Comparison of ENCODE assay signal across 28 cellular contexts in the genomic region with DNA sequence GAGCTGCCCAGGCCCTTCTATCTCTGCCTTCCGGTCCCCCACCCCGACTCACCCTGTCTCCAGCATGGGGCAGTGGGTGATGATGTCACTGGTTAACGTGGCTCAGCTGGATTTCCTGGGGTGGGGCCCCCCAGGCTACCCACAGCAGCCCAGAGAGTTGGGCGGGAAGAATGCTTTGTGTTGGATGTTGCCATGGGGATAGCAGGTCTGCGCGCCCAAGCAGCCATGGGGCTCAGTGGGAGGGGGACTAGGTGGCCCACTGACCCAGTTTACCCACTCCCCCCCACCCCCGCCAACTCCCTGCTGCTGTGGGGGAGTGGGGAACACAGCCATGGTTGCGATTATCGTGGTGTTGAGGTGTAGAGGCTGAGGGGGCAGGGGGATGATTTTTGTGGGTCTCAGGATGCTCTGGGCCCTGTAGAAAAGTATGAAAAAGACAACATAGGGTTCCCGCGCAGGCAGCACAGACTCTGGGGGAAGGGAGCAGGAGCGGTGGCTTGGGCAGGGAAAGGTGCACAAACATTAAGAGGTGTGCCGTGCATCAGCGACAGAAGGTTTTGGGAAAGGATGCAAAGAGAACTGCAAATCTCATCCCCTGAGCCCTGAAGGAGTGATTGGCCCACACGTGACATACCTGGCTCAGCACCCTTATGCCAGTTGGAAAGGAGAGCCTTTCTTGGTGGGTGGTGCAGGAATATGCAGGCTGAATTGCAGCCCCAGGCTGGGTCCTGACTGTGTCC. TPM values are rescaled to one million over a fixed set of nuclear protein-coding genes. Genes with fewer than 3 reads are reported as not detected.
DNase-seq lines count a peak whose midpoint lies in the region; ATAC-seq and TF ChIP-seq lines count a peak whose summit lies in the region.
"Had no signal": no experiment of that assay in that cellular context is flagged by ENCODE, and none has a peak within 500 bp of the region (broad histone marks: within the 10 kb centered on the region; RNA-seq: fewer than 3 reads in every experiment).

No MANE protein-coding gene starts in this region.

- no peak overlapping the region for H4K8ac ChIP-seq in IMR-90 (ENCODE audit: low read depth in 2 of 2, low read length in 2 of 2)

- ATAC-seq in IMR-90 (ENCODE audit: low read depth) (no peak), T-helper 17 cell (no peak)
- no peak for ATAC-seq in stimulated activated naive CD8-positive, alpha-beta T cell treated with anti-CD3 and anti-CD28 coated beads, Interleukin-15, amount 100 ng/mL, for 72 hours
- ATAC-seq: left lobe of liver; psoas muscle; stimulated activated naive CD8-positive, alpha-beta T cell treated with anti-CD3 and anti-CD28 coated beads, Interleukin-15, Interleukin-2, amounts not matched to agents 100 U/mL and 50 U/mL, for 24 hours; upper lobe of right lung had no signal

- H3K4me3 ChIP-seq in IMR-90 (ENCODE audit: insufficient read depth, low read depth, low read length): no peak overlapping the region
- no peak overlapping the region for H3K4me3 ChIP-seq in esophagus (ENCODE audit: low read depth in 1 of 2, low read length in 2 of 2)
- H3K4me3 ChIP-seq: cardiac muscle cell, HAP-1, psoas muscle, upper lobe of right lung had no signal

- POLR2A ChIA-PET in IMR-90 (lab: Charles Lee; ENCODE audit: unreplicated experiment): no interaction called here

- H4K20me1 ChIP-seq in IMR-90 (ENCODE audit: insufficient read depth, low read length): no peaks in the 10 kb centered on the region

- CTCF ChIA-PET in IMR-90 (lab: Yijun Ruan, JAX): no interaction called here

- H3K18ac ChIP-seq in IMR-90 (ENCODE audit: low read depth, low read length): no peak overlapping the region

- no peak for TF ChIP-seq CTCF in IMR-90 (conservative IDR thresholded peaks at IDR 0.05; ENCODE audit: low read depth, low read length)

- no peak overlapping the region for H3K56ac ChIP-seq in IMR-90 (ENCODE audit: extremely low read depth, insufficient read depth, low read length)

- 90% methylated on average over 2 of the region's 15 CpGs; no CpG with 5 or more reads in 1 of the 2 experiments for WGBS in IMR-90 (ENCODE audit: extremely low coverage in 2 of 2, insufficient read length in 1 of 2), 2 experiments
- 56 to 72% methylated on average over 15 of the region's 15 CpGs for WGBS in esophagus, 2 donors

- H2AK9ac ChIP-seq in IMR-90 (replicated peaks; ENCODE audit: low read depth, low read length, poor library complexity): peak overlapping the region; percentile 38

- H3K9ac ChIP-seq in IMR-90 (ENCODE audit: low read depth, low read length): no peak overlapping the region

- H2AFZ ChIP-seq in IMR-90 (replicated peaks; ENCODE audit: low read length, poor library complexity): no peak overlapping the region

- no peaks in the 10 kb centered on the region; the same call in 1 of the 2 replicates for H3K9me1 ChIP-seq in IMR-90 (ENCODE audit: insufficient read depth, low read length)

- no peak overlapping the region for H4K5ac ChIP-seq in IMR-90 (ENCODE audit: low read depth, low read length)

- TF ChIP-seq POLR2A in IMR-90 (IDR thresholded peaks at IDR 0.05; ENCODE audit: low read depth, low read length): no peak

- no peak overlapping the region for H2BK15ac ChIP-seq in IMR-90 (ENCODE audit: low read depth, low read length)

- no peaks in the 10 kb centered on the region for H3K9me3 Mint-ChIP-seq in stimulated activated naive CD8-positive, alpha-beta T cell treated with anti-CD3 and anti-CD28 coated beads, Interleukin-15, amount 100 ng/mL, for 72 hours
- H3K9me3 Mint-ChIP-seq: activated CD4-positive, alpha-beta memory T cell treated with anti-CD3 and anti-CD28 coated beads for 36 hours; nephron progenitor cell had no signal

- no peaks in the 10 kb centered on the region for H3K27me3 Mint-ChIP-seq in T-helper 17 cell
- H3K27me3 Mint-ChIP-seq in stimulated activated naive CD8-positive, alpha-beta T cell treated with anti-CD3 and anti-CD28 coated beads, Interleukin-15, amount 100 ng/mL, for 72 hours: no peaks in the 10 kb centered on the region
- H3K27me3 Mint-ChIP-seq: activated CD4-positive, alpha-beta memory T cell treated with anti-CD3 and anti-CD28 coated beads for 36 hours had no signal

- no peak overlapping the region for H3K14ac ChIP-seq in IMR-90 (replicated peaks; ENCODE audit: low read depth, low read length)

- no peaks in the 10 kb centered on the region for H3K36me3 Mint-ChIP-seq in T-helper 17 cell (ENCODE audit: low read depth)
- H3K36me3 Mint-ChIP-seq: activated CD4-positive, alpha-beta memory T cell treated with anti-CD3 and anti-CD28 coated beads for 36 hours had no signal

- no peak for TF ChIP-seq RAD21 in IMR-90 (IDR thresholded peaks at IDR 0.05; ENCODE audit: low read length)

- H3K4me2 ChIP-seq in IMR-90 (ENCODE audit: low read depth, low read length): no peak overlapping the region

- 0 out of 4 replicates have a peak, but pooled peaks cover 0 to 8% of the 10 kb centered on the region in 2 experiments for H3K79me1 ChIP-seq in IMR-90 (ENCODE audit: low read depth in 1 of 2, low read length in 2 of 2)

- BruUV-seq in IMR-90 (replicated peaks; lab: Mats Ljungman, UMichigan): no TSS peak

- H2BK5ac ChIP-seq in IMR-90 (ENCODE audit: low read depth, low read length, poor library complexity, severe bottlenecking): no peak overlapping the region

- no peak overlapping the region for H2BK120ac ChIP-seq in IMR-90 (ENCODE audit: low read depth, low read length)

- H3K27ac ChIP-seq in IMR-90 (ENCODE audit: insufficient read depth, low read length) (no peak overlapping the region), esophagus (ENCODE audit: low read depth in 2 of 2, low read length in 1 of 2) (peak overlapping the region; percentile 33 to 50)
- H3K27ac ChIP-seq: cardiac muscle cell, psoas muscle, upper lobe of right lung, WERI-Rb-1 had no signal

- H3K27ac Mint-ChIP-seq in T-helper 17 cell: peak overlapping the region; percentile 24
- H3K27ac Mint-ChIP-seq in stimulated activated naive CD8-positive, alpha-beta T cell treated with anti-CD3 and anti-CD28 coated beads, Interleukin-15, amount 100 ng/mL, for 72 hours: no peak overlapping the region
- H3K27ac Mint-ChIP-seq: activated CD4-positive, alpha-beta memory T cell treated with anti-CD3 and anti-CD28 coated beads for 36 hours; nephron progenitor cell had no signal

- dilution Hi-C loops in IMR-90 (cut with HindIII; ENCODE audit: low sequenced_read_pairs, unreplicated experiment): no loop called here

- no peak overlapping the region for H3K4me3 Mint-ChIP-seq in T-helper 17 cell
- H3K4me3 Mint-ChIP-seq in stimulated activated naive CD8-positive, alpha-beta T cell treated with anti-CD3 and anti-CD28 coated beads, Interleukin-15, amount 100 ng/mL, for 72 hours: no peak overlapping the region
- H3K4me3 Mint-ChIP-seq: activated CD4-positive, alpha-beta memory T cell treated with anti-CD3 and anti-CD28 coated beads for 36 hours; nephron progenitor cell had no signal

- intact Hi-C loops in IMR-90 (cut with micrococcal nuclease): no loop called here

- H3K9me3 ChIP-seq in IMR-90 (ENCODE audit: control insufficient read depth, insufficient read depth, low read length) (no peaks in the 10 kb centered on the region), T-helper 17 cell (ENCODE audit: control insufficient read depth, low read length, poor library complexity, severe bottlenecking) (no peaks in the 10 kb centered on the region), esophagus (ENCODE audit: control insufficient read depth in 2 of 2, insufficient read depth in 1 of 2, low read depth in 1 of 2, low read length in 1 of 2) (no peaks in the 10 kb centered on the region)
- H3K9me3 ChIP-seq: HAP-1, psoas muscle, upper lobe of right lung had no signal

- H2AK5ac ChIP-seq in IMR-90 (ENCODE audit: low read depth, low read length): no peak overlapping the region

- DNase-seq in IMR-90 (no peak), T-helper 17 cell (no peak), retina (peak; percentile 82), NCI-H2107 treated with DMSO at 0.1 percent for 48 hours (lab: John Stamatoyannopoulos, UW; ENCODE audit: unreplicated experiment) (no peak)
- DNase-seq in stimulated activated CD4-positive, alpha-beta T cell treated with anti-CD3 and anti-CD28 coated beads, Interleukin-15, amount 100 ng/mL, for 24 hours: no peak
- DNase-seq in stimulated activated naive CD8-positive, alpha-beta T cell treated with anti-CD3 and anti-CD28 coated beads, Interleukin-15, amount 100 ng/mL, for 72 hours: no peak
- DNase-seq: activated CD4-positive, alpha-beta memory T cell treated with anti-CD3 and anti-CD28 coated beads for 36 hours; activated gamma-delta T cell; activated T-cell treated with anti-CD3 and anti-CD28 coated beads for 4 hours; AML-193; DND-41; KBM-7; midbrain; NCI-H187; NCI-H524; nephron progenitor cell; psoas muscle; Right ventricle myocardium superior; stimulated activated naive CD8-positive, alpha-beta T cell treated with anti-CD3 and anti-CD28 coated beads, Interleukin-15, Interleukin-2, amounts not matched to agents 100 U/mL and 50 U/mL, for 24 hours; upper lobe of right lung; WERI-Rb-1 had no signal

- in situ Hi-C loops in IMR-90 (cut with MboI; ENCODE audit: low sequenced_read_pairs): no loop called here

- no peak overlapping the region for H2BK20ac ChIP-seq in IMR-90 (ENCODE audit: low read depth, low read length)

- H3K4me1 Mint-ChIP-seq in T-helper 17 cell: peaks cover 12% of the 10 kb centered on the region
- H3K4me1 Mint-ChIP-seq in stimulated activated naive CD8-positive, alpha-beta T cell treated with anti-CD3 and anti-CD28 coated beads, Interleukin-15, amount 100 ng/mL, for 72 hours: peaks cover 21% of the 10 kb centered on the region

- peaks cover 14% of the 10 kb centered on the region for H3K4me1 ChIP-seq in IMR-90 (ENCODE audit: control insufficient read depth, insufficient read depth, low read length)
- peaks cover 15 to 28% of the 10 kb centered on the region in 2 donors for H3K4me1 ChIP-seq in esophagus (ENCODE audit: control insufficient read depth in 2 of 2, insufficient read depth in 2 of 2, low read length in 1 of 2)

- H3K23ac ChIP-seq in IMR-90 (ENCODE audit: low read depth, low read length): no peak overlapping the region

- no peak overlapping the region for H3K4ac ChIP-seq in IMR-90 (ENCODE audit: low read depth, low read length)

- H3K36me3 ChIP-seq in IMR-90 (ENCODE audit: control insufficient read depth, insufficient read depth, low read length): no peaks in the 10 kb centered on the region
- H3K36me3 ChIP-seq in esophagus (ENCODE audit: control insufficient read depth in 2 of 2, insufficient read depth in 2 of 2, low read length in 1 of 2): peaks cover 0 to 21% of the 10 kb centered on the region in 2 donors
- H3K36me3 ChIP-seq: cardiac muscle cell, upper lobe of right lung had no signal

- no peaks in the 10 kb centered on the region for H3K27me3 ChIP-seq in IMR-90 (ENCODE audit: control insufficient read depth, insufficient read depth, low read length)
- no peaks in the 10 kb centered on the region for H3K27me3 ChIP-seq in esophagus (ENCODE audit: control insufficient read depth in 1 of 2, insufficient read depth in 2 of 2, low read length in 2 of 2)
- H3K27me3 ChIP-seq: cardiac muscle cell, upper lobe of right lung had no signal

- H4K91ac ChIP-seq in IMR-90 (ENCODE audit: insufficient read depth, low read depth, low read length): no peak overlapping the region

RNA-seq across cellular contexts. Expression of a gene that starts 8.5 kb away (rescaled TPM):
- total RNA-seq in IMR-90 (2012; rRNA removed): 1.1 and 1.3 TPM in 2 replicates
- 5.0 and 5.3 TPM in 2 replicates for polyA plus RNA-seq in IMR-90 (2012; rRNA removed)
- polyA plus RNA-seq in IMR-90 (2012; cell fraction: cytosol; rRNA removed): 2.5 and 5.4 TPM in 2 replicates
- polyA plus RNA-seq in IMR-90 (2012; cell fraction: nucleus; rRNA removed; ENCODE audit: low replicate concordance): 10.8 and 19.0 TPM in 2 replicates
- 1 to 10 TPM; 3.2 to 3.3 TPM for total RNA-seq in T-helper 17 cell
- 10 to 100 TPM; 17.4 to 19.4 TPM for polyA plus RNA-seq in esophagus

RNA-seq across cellular contexts. Expression of a gene that starts 25.1 kb away (rescaled TPM):
- total RNA-seq in IMR-90 (2012; rRNA removed): 34.6 and 36.4 TPM in 2 replicates
- 40.3 and 42.1 TPM in 2 replicates for polyA plus RNA-seq in IMR-90 (2012; rRNA removed)
- 20.2 and 35.7 TPM in 2 replicates for polyA plus RNA-seq in IMR-90 (2012; cell fraction: cytosol; rRNA removed)
- polyA plus RNA-seq in IMR-90 (2012; cell fraction: nucleus; rRNA removed; ENCODE audit: low replicate concordance): 123 and 134 TPM in 2 replicates
- total RNA-seq in T-helper 17 cell: 1 to 10 TPM; 1.2 to 1.7 TPM
- polyA plus RNA-seq in esophagus: 10 to 100 TPM in 1 of 2 donors, 1 to 10 TPM in 1; 6.3 to 10.4 TPM

RNA-seq across cellular contexts. Expression of a gene that starts 44.1 kb away (rescaled TPM):
- total RNA-seq in IMR-90 (2012; rRNA removed) (348 and 373 TPM in 2 replicates), T-helper 17 cell (100 to 1,000 TPM in 1 of 2 donors, 10 to 100 TPM in 1; 90.8 to 120 TPM)
- polyA plus RNA-seq in IMR-90 (2012; rRNA removed) (214 and 231 TPM in 2 replicates), esophagus (100 to 1,000 TPM in 1 of 2 donors, 10 to 100 TPM in 1; 31.4 to 124 TPM)
- 117 and 193 TPM in 2 replicates for polyA plus RNA-seq in IMR-90 (2012; cell fraction: cytosol; rRNA removed)
- polyA plus RNA-seq in IMR-90 (2012; cell fraction: nucleus; rRNA removed; ENCODE audit: low replicate concordance): 152 and 416 TPM in 2 replicates

RNA-seq across cellular contexts. Expression of a gene that starts 49.0 kb away (rescaled TPM):
- not detected in 2 replicates for total RNA-seq in IMR-90 (2012; rRNA removed)
- polyA plus RNA-seq in IMR-90 (2012; rRNA removed): 0.07 TPM in 1 of 2 replicates, not detected in the other
- polyA plus RNA-seq in IMR-90 (2012; cell fraction: cytosol; rRNA removed): 0.02 TPM in 1 of 2 replicates, not detected in the other
- 0.16 and 0.31 TPM in 2 replicates for polyA plus RNA-seq in IMR-90 (2012; cell fraction: nucleus; rRNA removed; ENCODE audit: low replicate concordance)
- total RNA-seq in T-helper 17 cell: not detected
- polyA plus RNA-seq in esophagus: under 1 TPM; 0.08 to 0.14 TPM
- total RNA-seq: activated CD4-positive, alpha-beta memory T cell treated with anti-CD3 and anti-CD28 coated beads for 36 hours; cardiac muscle cell; dermis microvascular lymphatic vessel endothelial cell; epithelial cell of proximal tubule; left lobe of liver; T-helper 1 cell treated with Interleukin-12 subunit alpha and Interleukin-12 subunit beta and Interleukin-4 antibody, amounts not matched to agents 30 ng/mL and 1 ng/mL, for 36 hours had no signal
- polyA plus RNA-seq: cardiac muscle cell had no signal

Comparison
In these comparisons a context has a peak if more than half of its experiments do, and no peak if none do; other contexts are left out.
1. RNA of a gene that starts 25.1 kb away (total RNA-seq): 34.6 to 36.4 TPM in IMR-90; 1.2 to 1.7 TPM in T-helper 17 cell; every median in the first group is over 10 times any median in the second.